ENCODE assay signal across 21 cellular contexts in the genomic region with DNA sequence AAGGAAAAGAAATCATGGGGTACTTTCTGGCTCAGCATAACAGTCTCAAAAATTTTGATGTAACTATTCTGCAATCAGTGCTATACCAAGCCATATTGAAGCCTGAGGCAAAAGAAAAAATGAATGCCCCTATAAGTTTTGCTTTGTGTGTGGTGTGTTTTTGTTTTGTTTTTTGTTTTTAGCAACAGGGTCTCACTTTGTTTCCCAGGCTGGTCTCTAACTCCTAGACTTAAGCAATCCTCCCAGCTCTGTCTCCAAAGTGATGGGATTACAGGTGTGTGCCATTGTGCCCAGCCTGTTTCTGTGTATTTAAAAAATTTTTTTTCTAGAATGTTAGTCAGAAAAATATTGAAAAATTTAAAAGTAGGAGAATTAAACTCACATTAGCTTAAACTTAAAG.
"Had no signal": no experiment of that assay in that cellular context is flagged by ENCODE, and none has a peak within 500 bp of the region (broad histone marks: within the 10 kb centered on the region; RNA-seq: fewer than 3 reads in every experiment).

No MANE protein-coding gene starts in this region.

- H3K4me1 ChIP-seq: foreskin keratinocyte, left ventricle myocardium inferior, suprapubic skin, thyroid gland, upper lobe of left lung, vagina had no signal

- ATAC-seq: effector memory CD8-positive, alpha-beta T cell; foreskin keratinocyte; left cardiac atrium; naive thymus-derived CD4-positive, alpha-beta T cell; right cardiac atrium had no signal

- H3K27ac ChIP-seq: foreskin keratinocyte, hepatocyte, left ventricle myocardium inferior, ovary, suprapubic skin, thyroid gland, upper lobe of left lung, vagina had no signal

- H3K27ac Mint-ChIP-seq: dendritic cell treated with granulocyte-macrophage colony-stimulating factor and Interleukin-4, amounts not matched to agents 40 ng/mL and 50 ng/mL, for 4 days; effector memory CD8-positive, alpha-beta T cell had no signal

- DNase-seq: effector memory CD8-positive, alpha-beta T cell; foreskin keratinocyte; head of caudate nucleus; kidney; left cardiac atrium; left ventricle myocardium inferior; mesenchymal stem cell; naive thymus-derived CD4-positive, alpha-beta T cell; nucleus accumbens; ovary; right cardiac atrium; stimulated activated CD4-positive, alpha-beta T cell treated with anti-CD3 and anti-CD28 coated beads, Interleukin-2, amount 100 ng/mL, for 48 hours; stimulated activated naive CD4-positive, alpha-beta T cell treated with Interleukin-2 at 50 U/mL for 16 hours; thyroid gland; upper lobe of left lung had no signal

- H2AFZ ChIP-seq: hepatocyte had no signal

- H3K9me3 Mint-ChIP-seq: dendritic cell treated with granulocyte-macrophage colony-stimulating factor and Interleukin-4, amounts not matched to agents 40 ng/mL and 50 ng/mL, for 4 days; effector memory CD8-positive, alpha-beta T cell; naive thymus-derived CD4-positive, alpha-beta T cell had no signal

- H3K27me3 Mint-ChIP-seq: dendritic cell treated with granulocyte-macrophage colony-stimulating factor and Interleukin-4, amounts not matched to agents 40 ng/mL and 50 ng/mL, for 4 days; effector memory CD8-positive, alpha-beta T cell; naive thymus-derived CD4-positive, alpha-beta T cell had no signal

- H3K4me3 Mint-ChIP-seq: dendritic cell treated with granulocyte-macrophage colony-stimulating factor and Interleukin-4, amounts not matched to agents 40 ng/mL and 50 ng/mL, for 4 days; effector memory CD8-positive, alpha-beta T cell; naive thymus-derived CD4-positive, alpha-beta T cell had no signal

- H3K36me3 ChIP-seq: left ventricle myocardium inferior, ovary, suprapubic skin, thyroid gland, upper lobe of left lung had no signal

- H3K27me3 ChIP-seq: foreskin keratinocyte, hepatocyte, ovary, suprapubic skin, thyroid gland, upper lobe of left lung, vagina had no signal

- H3K79me2 ChIP-seq: hepatocyte had no signal

- H3K4me2 ChIP-seq: hepatocyte, smooth muscle cell had no signal

- H3K4me3 ChIP-seq: hepatocyte, left ventricle myocardium inferior, lung, ovary, smooth muscle cell, suprapubic skin, thyroid gland, upper lobe of left lung, vagina had no signal

- H3K9me3 ChIP-seq: left ventricle myocardium inferior, ovary, suprapubic skin, thyroid gland, upper lobe of left lung, vagina had no signal
